In the genomic region with DNA sequence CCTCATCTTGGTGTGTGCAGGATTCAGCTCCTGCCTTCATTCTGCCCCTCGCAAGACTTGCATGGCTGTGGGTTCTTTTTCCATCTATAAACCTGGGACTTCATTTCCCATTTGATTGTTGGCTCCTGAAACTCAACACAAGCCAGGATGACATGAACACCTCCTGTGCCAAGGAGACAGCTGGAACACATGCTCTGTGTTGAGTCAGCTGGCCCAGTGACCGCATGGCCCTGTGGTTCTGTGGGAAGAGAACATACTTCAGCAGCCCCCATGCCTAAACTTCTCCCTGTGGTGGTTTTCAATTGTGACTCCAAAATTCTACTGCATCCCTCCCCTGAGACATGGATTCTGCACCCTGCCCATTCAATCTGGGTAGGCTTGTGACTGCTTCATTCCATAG, we compare ENCODE assay signal across 25 cellular contexts. TPM values are rescaled to one million over a fixed set of nuclear protein-coding genes. Genes with fewer than 3 reads are reported as not detected.
"Had no signal": no experiment of that assay in that cellular context is flagged by ENCODE, and none has a peak within 500 bp of the region (broad histone marks: within the 10 kb centered on the region; RNA-seq: fewer than 3 reads in every experiment).

No MANE protein-coding gene starts in this region.

- H3K36me3 ChIP-seq: esophagus squamous epithelium, neutrophil, ovary, prostate gland, transverse colon had no signal

- H3K27me3 ChIP-seq: esophagus squamous epithelium, ovary, transverse colon had no signal

- ATAC-seq: activated CD4-positive, alpha-beta T cell treated with anti-CD3 and anti-CD28 coated beads for 36 hours had no signal

- H3K27ac Mint-ChIP-seq: activated B cell treated with CpG ODN at 0.5 μM for 24 hours; activated CD4-positive, alpha-beta T cell treated with anti-CD3 and anti-CD28 coated beads for 36 hours; activated naive CD4-positive, alpha-beta T cell treated with anti-CD3 and anti-CD28 coated beads for 36 hours; activated T-cell treated with anti-CD3 and anti-CD28 coated beads, Interleukin-2, amount 50 U/mL, for 24 hours; endodermal cell; nephron; stimulated activated naive CD8-positive, alpha-beta T cell treated with anti-CD3 and anti-CD28 coated beads, Interleukin-15, Interleukin-2, amounts not matched to agents 100 ng/mL and 50 ng/mL, for 24 hours had no signal

- H3K9me3 ChIP-seq: esophagus squamous epithelium, neutrophil, ovary, prostate gland, transverse colon had no signal

- H3K9me3 Mint-ChIP-seq: activated naive CD4-positive, alpha-beta T cell treated with anti-CD3 and anti-CD28 coated beads for 36 hours; activated T-cell treated with anti-CD3 and anti-CD28 coated beads, Interleukin-2, amount 50 U/mL, for 24 hours; stimulated activated naive CD8-positive, alpha-beta T cell treated with anti-CD3 and anti-CD28 coated beads, Interleukin-15, Interleukin-2, amounts not matched to agents 100 ng/mL and 50 ng/mL, for 24 hours had no signal

- H3K4me3 Mint-ChIP-seq: activated B cell treated with CpG ODN at 0.5 μM for 24 hours; activated CD4-positive, alpha-beta T cell treated with anti-CD3 and anti-CD28 coated beads for 36 hours; activated naive CD4-positive, alpha-beta T cell treated with anti-CD3 and anti-CD28 coated beads for 36 hours; activated T-cell treated with anti-CD3 and anti-CD28 coated beads, Interleukin-2, amount 50 U/mL, for 24 hours; endodermal cell; nephron; stimulated activated naive CD8-positive, alpha-beta T cell treated with anti-CD3 and anti-CD28 coated beads, Interleukin-15, Interleukin-2, amounts not matched to agents 100 ng/mL and 50 ng/mL, for 24 hours had no signal

- H3K27ac ChIP-seq: coronary artery, esophagus squamous epithelium, neutrophil, ovary, prostate gland, transverse colon had no signal

- H3K4me1 Mint-ChIP-seq: activated B cell treated with CpG ODN at 0.5 μM for 24 hours, endodermal cell had no signal

- H3K4me1 ChIP-seq: prostate gland had no signal

- H3K4me3 ChIP-seq: coronary artery, esophagus squamous epithelium, ovary, prostate gland, transverse colon had no signal

- FAIRE-seq: frontal cortex, urothelium cell line had no signal

- DNase-seq: activated B cell treated with CpG ODN at 0.5 μM for 24 hours; activated CD4-positive, alpha-beta T cell treated with anti-CD3 and anti-CD28 coated beads for 36 hours; activated CD4-positive, alpha-beta T cell treated with anti-CD3 and anti-CD28 coated beads, Interleukin-2, amount 50 U/mL, for 4 hours; activated CD8-positive, alpha-beta memory T cell treated with anti-CD3 and anti-CD28 coated beads for 24 hours; activated CD8-positive, alpha-beta memory T cell treated with anti-CD3 and anti-CD28 coated beads, Interleukin-2, amount 50 U/mL, for 4 hours; activated effector memory CD4-positive, alpha-beta T cell treated with Interleukin-2 at 50 U/mL for 16 hours; activated naive CD4-positive, alpha-beta T cell treated with anti-CD3 and anti-CD28 coated beads for 36 hours; activated T-cell treated with anti-CD3 and anti-CD28 coated beads, Interleukin-2, amount 50 U/mL, for 24 hours; amygdala; cerebellar nuclear complex; endodermal cell; esophagus squamous epithelium; hippocampal formation; ovary; stimulated activated CD4-positive, alpha-beta T cell treated with anti-CD3 and anti-CD28 coated beads, Interleukin-4, amount 100 ng/mL, for 24 hours; T-helper 9 cell; transverse colon had no signal

RNA-seq across cellular contexts. Expression of a gene that starts 57.9 kb away (rescaled TPM):
- total RNA-seq: activated B cell treated with CpG ODN at 0.5 μM for 24 hours; activated CD4-positive, alpha-beta T cell treated with anti-CD3 and anti-CD28 coated beads for 36 hours; activated naive CD4-positive, alpha-beta T cell treated with anti-CD3 and anti-CD28 coated beads for 36 hours; endodermal cell; T-helper 1 cell treated with Interleukin-12 subunit alpha and Interleukin-12 subunit beta and Interleukin-4 antibody, amounts not matched to agents 30 ng/mL and 1 ng/mL, for 36 hours had no signal
